9 cellular contexts compared by ENCODE assay signal in genomic region chrX:1661048-1661921, GRCh38. TPM values are rescaled to one million over a fixed set of nuclear protein-coding genes. Genes with fewer than 3 reads are reported as not detected.
DNase-seq lines count a peak whose midpoint lies in the region; ATAC-seq, FAIRE-seq and TF ChIP-seq lines count a peak whose summit lies in the region.
"Had no signal": no experiment of that assay in that cellular context is flagged by ENCODE, and none has a peak within 500 bp of the region (broad histone marks: within the 10 kb centered on the region; RNA-seq: fewer than 3 reads in every experiment).

No MANE protein-coding gene starts in this region.

- no peaks in the 10 kb centered on the region for H3K27me3 Mint-ChIP-seq in T-cell
- no peaks in the 10 kb centered on the region for H3K27me3 Mint-ChIP-seq in central memory CD8-positive, alpha-beta T cell

- H3K27ac Mint-ChIP-seq in T-cell: peak overlapping the region in 1 of 2 donors; percentile 73
- H3K27ac Mint-ChIP-seq in central memory CD8-positive, alpha-beta T cell (ENCODE audit: low read depth): peak overlapping the region; percentile 87

- H3K36me3 ChIP-seq in pancreas: no peaks in the 10 kb centered on the region

- H3K4me3 Mint-ChIP-seq in T-cell: peak overlapping the region in 2 of 3 donors; percentile 69 to 73
- H3K4me3 Mint-ChIP-seq in central memory CD8-positive, alpha-beta T cell: peak overlapping the region; percentile 68

- no peak overlapping the region for H3K4me3 ChIP-seq in pancreas

- POLR2A ChIA-PET in T-cell (lab: Charles Lee): no interaction called here

- ATAC-seq in HG02759 (IDR thresholded peaks at IDR 0.05; ENCODE audit: unreplicated experiment) (peak; percentile 85), T-cell (replicated peaks in 1 of 4) (peak; percentile 79 to 89 (median 86)), pancreas (peak in 3 of 4 donors; percentile 47 to 72 (median 56))
- peak; percentile 70 for ATAC-seq in central memory CD8-positive, alpha-beta T cell (replicated peaks; ENCODE audit: extremely low read depth, poor library complexity, severe bottlenecking)

- FAIRE-seq in pancreas (lab: Jason Lieb, UNC): no peak

- 66 to 71% methylated on average over 16 of the region's 16 CpGs for WGBS in pancreas, 2 donors

- H3K36me3 Mint-ChIP-seq in T-cell: peaks cover 17% of the 10 kb centered on the region
- peaks cover 38% of the 10 kb centered on the region for H3K36me3 Mint-ChIP-seq in central memory CD8-positive, alpha-beta T cell (ENCODE audit: insufficient read depth)

- H3K27me3 ChIP-seq in pancreas: peaks cover 0 to 3% (median 0%) of the 10 kb centered on the region in 4 donors

- no peak overlapping the region for H3K27ac ChIP-seq in pancreas
- H3K27ac ChIP-seq: KMS-11 had no signal

- no peaks in the 10 kb centered on the region for H3K9me3 ChIP-seq in pancreas

- no peaks in the 10 kb centered on the region for H3K9me3 Mint-ChIP-seq in T-cell
- no peaks in the 10 kb centered on the region for H3K9me3 Mint-ChIP-seq in central memory CD8-positive, alpha-beta T cell

- in situ Hi-C loops in GM13976 (cut with MboI; ENCODE audit: low sequenced_read_pairs, unreplicated experiment): loop anchor here (25.0 kb wide), 1 partner anchor 1151 kb away; no protein-coding TSS in a partner anchor

- H3K4me1 Mint-ChIP-seq in T-cell: peaks cover 31 to 44% (median 33%) of the 10 kb centered on the region in 3 donors
- H3K4me1 Mint-ChIP-seq in central memory CD8-positive, alpha-beta T cell: peaks cover 52% of the 10 kb centered on the region

- intact Hi-C loops in pancreas (cut with DNase I): no loop called here

- DNase-seq in GM13976 (ENCODE audit: low spot score): peak; percentile 90
- peak; percentile 7 to 98 (median 88) for DNase-seq in T-cell
- peak; percentile 84 to 95 for DNase-seq in central memory CD8-positive, alpha-beta T cell (ENCODE audit: low spot score in 2 of 2)
- peak in 3 of 6 donors; percentile 9 to 23 (median 10) for DNase-seq in pancreas
- no peak for DNase-seq in NCI-H526 treated with DMSO at 0.1 percent for 48 hours (lab: John Stamatoyannopoulos, UW)
- no peak for DNase-seq in DMS153 treated with DMSO at 0.1 percent for 48 hours (lab: John Stamatoyannopoulos, UW; ENCODE audit: unreplicated experiment)
- DNase-seq in middle frontal gyrus (ENCODE audit: extremely low spot score, low spot score): no peak

- TF ChIP-seq CTCF in GM13976 (IDR thresholded peaks at IDR 0.05; ENCODE audit: borderline replicate concordance, control extremely low read depth, extremely low read depth, insufficient read depth, missing control alignments): no peak
- TF ChIP-seq CTCF in pancreas (IDR thresholded peaks at IDR 0.05): no peak

- CTCF ChIA-PET in T-cell (lab: Charles Lee): no interaction called here

- H3K4me1 ChIP-seq in pancreas: no peaks in the 10 kb centered on the region

RNA-seq across cellular contexts. Expression of gene ASMT, which starts 46.4 kb away (rescaled TPM):
- total RNA-seq in T-cell: under 1 TPM in 1 of 5 donors, not detected in 4; 0.98 TPM
- total RNA-seq in pancreas: under 1 TPM in 1 of 6 donors, not detected in 5; 0.22 TPM
- polyA plus RNA-seq in pancreas: 1 to 10 TPM in 1 of 2 donors, under 1 TPM in 1; 0.38 to 1.2 TPM

Comparison
In these comparisons a context has a peak if more than half of its experiments do, and no peak if none do; other contexts are left out.
1. DNase-seq: peak in GM13976 (single experiment), T-cell (34 of 34) and central memory CD8-positive, alpha-beta T cell (2 of 2); none in NCI-H526 treated with DMSO at 0.1 percent for 48 hours (single experiment), DMS153 treated with DMSO at 0.1 percent for 48 hours (single experiment) and middle frontal gyrus (single experiment).
2. Peak in every context shown above with its lines, with median percentiles within 50 percentile points of each other: ATAC-seq.